Comparison of ENCODE assay signal across 8 cellular contexts in genomic region chr17:30708241-30709078, GRCh38.
DNase-seq lines count a peak whose midpoint lies in the region; ATAC-seq and TF ChIP-seq lines count a peak whose summit lies in the region.
"Not testable (repeated sequence)": the region's sequence is repeated elsewhere in the genome, so short reads cannot be mapped to it uniquely, and the experiment has no call there.

No MANE protein-coding gene starts in this region.

- H3K4me3 ChIP-seq in HUES48 (ENCODE audit: low read depth, low read length) (peak overlapping the region; percentile 93), iPS-15b (ENCODE audit: low read depth, low read length) (peak overlapping the region; percentile 83)

- H3K27me3 ChIP-seq in HUES48 (ENCODE audit: control insufficient read depth, insufficient read depth, low read length); iPS-15b (ENCODE audit: control insufficient read depth, insufficient read depth, low read length): not testable (repeated sequence)

- H3K9me3 Mint-ChIP-seq in central memory CD8-positive, alpha-beta T cell; type B pancreatic cell: not testable (repeated sequence)

- DNase-seq in GM10248 (ENCODE audit: extremely low spot score) (peak; percentile 65), NCI-H82 (lab: John Stamatoyannopoulos, UW) (peak; percentile 98), pulmonary artery endothelial cell (ENCODE audit: low read depth, low spot score) (peak; percentile 83), type B pancreatic cell (ENCODE audit: extremely low spot score, unreplicated experiment) (peak; percentile 90)
- peak; percentile 51 to 61 for DNase-seq in activated CD4-positive, alpha-beta T cell treated with anti-CD3 and anti-CD28 coated beads for 4 hours
- peak; percentile 66 for DNase-seq in central memory CD8-positive, alpha-beta T cell (ENCODE audit: low spot score in 2 of 2)

- peak overlapping the region; percentile 96 for H3K27ac ChIP-seq in HUES48 (ENCODE audit: low read depth, low read length)

- CTCF ChIA-PET in GM10248 (lab: Yijun Ruan, JAX) = not testable (repeated sequence)

- peak; percentile 73 for ATAC-seq in central memory CD8-positive, alpha-beta T cell (replicated peaks; ENCODE audit: extremely low read depth, poor library complexity, severe bottlenecking)

- POLR2A ChIA-PET in GM10248 (lab: Yijun Ruan, JAX) = not testable (repeated sequence)

- TF ChIP-seq CTCF in GM10248 (IDR thresholded peaks at IDR 0.05; ENCODE audit: control extremely low read depth, extremely low read depth, low read depth, missing control alignments); type B pancreatic cell (conservative IDR thresholded peaks at IDR 0.05): not testable (repeated sequence)

- peak overlapping the region; percentile 94 for H3K4me3 Mint-ChIP-seq in central memory CD8-positive, alpha-beta T cell
- H3K4me3 Mint-ChIP-seq in type B pancreatic cell = peak overlapping the region; percentile 99

- H3K4me1 ChIP-seq in HUES48 (ENCODE audit: control insufficient read depth, insufficient read depth, low read length) = peaks cover 16% of the 10 kb centered on the region
- H3K4me1 ChIP-seq in iPS-15b (ENCODE audit: control insufficient read depth, insufficient read depth, low read length) = not testable (repeated sequence)

- H3K4me1 Mint-ChIP-seq in central memory CD8-positive, alpha-beta T cell = peaks cover 45% of the 10 kb centered on the region
- peaks cover 22% of the 10 kb centered on the region for H3K4me1 Mint-ChIP-seq in type B pancreatic cell (ENCODE audit: unreplicated experiment)

- not testable (repeated sequence) for H3K9me3 ChIP-seq in HUES48 (ENCODE audit: control insufficient read depth, insufficient read depth, low read length); iPS-15b (ENCODE audit: control insufficient read depth, insufficient read depth, low read length)

- H3K9ac ChIP-seq in HUES48 (ENCODE audit: low read depth, low read length) (peak overlapping the region; percentile 85), iPS-15b (ENCODE audit: low read depth, low read length) (peak overlapping the region; percentile 83)

- not testable (repeated sequence) for H3K36me3 ChIP-seq in HUES48 (ENCODE audit: control insufficient read depth, insufficient read depth, low read length); iPS-15b (ENCODE audit: control insufficient read depth, insufficient read depth, low read length)

- H3K27ac Mint-ChIP-seq in central memory CD8-positive, alpha-beta T cell (ENCODE audit: low read depth) = peak overlapping the region; percentile 91
- H3K27ac Mint-ChIP-seq in type B pancreatic cell = peak overlapping the region; percentile 96

- peaks cover 11% of the 10 kb centered on the region for H3K27me3 Mint-ChIP-seq in central memory CD8-positive, alpha-beta T cell
- not testable (repeated sequence) for H3K27me3 Mint-ChIP-seq in type B pancreatic cell

- H3K36me3 Mint-ChIP-seq in central memory CD8-positive, alpha-beta T cell (ENCODE audit: insufficient read depth); type B pancreatic cell: not testable (repeated sequence)

Comparison
In these comparisons a context has a peak if more than half of its experiments do, and no peak if none do; other contexts are left out.
1. Peak in every context shown above with its lines: DNase-seq, ATAC-seq, H3K4me3 ChIP-seq and H3K27ac ChIP-seq.